ENCODE assay signal across 26 cellular contexts in the genomic region with DNA sequence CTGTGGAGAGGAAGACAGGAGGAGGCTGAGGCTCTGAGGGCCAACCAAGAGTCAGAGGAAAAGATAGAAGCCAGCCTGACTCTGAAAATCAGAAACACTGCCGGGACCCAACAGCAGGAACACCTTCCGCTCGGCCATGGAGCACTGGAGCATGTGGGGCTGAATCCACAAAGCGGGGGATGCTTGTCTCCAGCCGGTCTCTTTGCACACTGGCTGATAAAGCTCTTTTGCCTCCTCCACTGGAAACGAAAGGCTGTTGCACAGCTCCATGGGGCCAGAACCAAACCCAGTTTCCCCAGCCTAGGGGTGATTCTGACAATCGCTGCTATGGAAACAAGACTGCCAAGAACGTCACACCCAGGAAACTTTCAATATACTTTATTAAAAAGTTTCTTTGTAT.
DNase-seq lines count a peak whose midpoint lies in the region; ATAC-seq, FAIRE-seq and TF ChIP-seq lines count a peak whose summit lies in the region.
"Had no signal": no experiment of that assay in that cellular context is flagged by ENCODE, and none has a peak within 500 bp of the region (broad histone marks: within the 10 kb centered on the region; RNA-seq: fewer than 3 reads in every experiment).

No MANE protein-coding gene starts in this region.

- H3K9me2 ChIP-seq in GM23248 (ENCODE audit: insufficient read depth), result no peaks in the 10 kb centered on the region

- peak overlapping the region; percentile 32; the same call in 1 of the 2 replicates for H3K27ac ChIP-seq in GM23248
- H3K27ac ChIP-seq in H1 (ENCODE audit: low read depth, low read length), result no peak overlapping the region
- peak overlapping the region; percentile 91 for H3K27ac ChIP-seq in smooth muscle cell (ENCODE audit: low read depth)
- no peak overlapping the region for H3K27ac ChIP-seq in substantia nigra (ENCODE audit: low read depth, low read length, poor library complexity, severe bottlenecking)
- H3K27ac ChIP-seq: C4-2B, foreskin keratinocyte, RWPE1, WERI-Rb-1 had no signal

- CTCF ChIA-PET in H1 (lab: Charles Lee; ENCODE audit: partially characterized antibody), result interaction anchor here (1.1 to 4.2 kb wide), 3 partner anchors 11 to 158 kb away, joined by 3 to 32 read pairs (median 24); no protein-coding TSS in a partner anchor

- H3K56ac ChIP-seq in H1 (replicated peaks; ENCODE audit: insufficient read length, low read depth, low read length), result no peak overlapping the region

- H3K79me1 ChIP-seq in H1 (ENCODE audit: low read depth, low read length), result no peaks in the 10 kb centered on the region

- H4K5ac ChIP-seq in H1 (ENCODE audit: insufficient read length, low read depth, low read length), result no peak overlapping the region

- H3K4me1 ChIP-seq in GM23248 (ENCODE audit: insufficient read depth) (peaks cover 20% of the 10 kb centered on the region), H1 (replicated peaks in 1 of 4; ENCODE audit: control insufficient read depth in 3 of 4, insufficient read depth in 4 of 4, low read length in 3 of 4) (no peaks in the 10 kb centered on the region; a peak in 1 of 7 replicates), smooth muscle cell (ENCODE audit: low read depth) (peaks cover 5% of the 10 kb centered on the region)
- H3K4me1 ChIP-seq: foreskin keratinocyte, prostate gland had no signal

- TF ChIP-seq RAD21 in H1 (IDR thresholded peaks at IDR 0.05 in 1 of 2, conservative IDR thresholded peaks at IDR 0.05 in 1 of 2; ENCODE audit: low read depth in 2 of 2, low read length in 2 of 2), result no peak

- peaks cover 54% of the 10 kb centered on the region for H3K4me1 Mint-ChIP-seq in mesothelial cell of epicardium
- H3K4me1 Mint-ChIP-seq: activated CD8-positive, alpha-beta memory T cell treated with anti-CD3 and anti-CD28 coated beads, Interleukin-2, amount 10 ng/mL, durations not matched to agents 7 days and 5 days; activated naive CD4-positive, alpha-beta T cell treated with anti-CD3 and anti-CD28 coated beads, Interleukin-2, amount 50 U/mL, for 24 hours had no signal

- no peaks in the 10 kb centered on the region for H4K20me1 ChIP-seq in GM23248 (ENCODE audit: insufficient read depth)
- H4K20me1 ChIP-seq in H1 (replicated peaks in 1 of 2; ENCODE audit: control insufficient read depth in 1 of 2, insufficient read depth in 2 of 2, low read length in 2 of 2), result no peaks in the 10 kb centered on the region
- H4K20me1 ChIP-seq in smooth muscle cell (ENCODE audit: low read depth), result peaks cover 4% of the 10 kb centered on the region

- DNase-seq in GM23248 (no peak), H1 (ENCODE audit: low read depth in 1 of 2, low spot score in 2 of 2) (no peak), mesothelial cell of epicardium (ENCODE audit: low spot score in 2 of 2, unreplicated experiment in 2 of 2) (no peak), smooth muscle cell (lab: John Stamatoyannopoulos, UW; ENCODE audit: unreplicated experiment) (no peak), dedifferentiated amniotic fluid mesenchymal stem cell (ENCODE audit: extremely low spot score) (no peak), substantia nigra (lab: John Stamatoyannopoulos, UW) (no peak)
- DNase-seq in NK-92 treated with Interleukin-12 subunit alpha and Interleukin-12 subunit beta, amount 100 ng/mL, for 24 hours (lab: John Stamatoyannopoulos, UW), result no peak
- DNase-seq: activated CD4-positive, alpha-beta T cell treated with anti-CD3 and anti-CD28 coated beads, Interleukin-2, amount 50 U/mL, for 1 hour; activated CD8-positive, alpha-beta memory T cell treated with anti-CD3 and anti-CD28 coated beads, Interleukin-2, amount 10 ng/mL, durations not matched to agents 7 days and 5 days; activated T-cell treated with anti-CD3 and anti-CD28 coated beads, Interleukin-2, amount 50 U/mL, for 72 hours; anterior cingulate cortex; caudate nucleus; DND-41; foreskin keratinocyte; NCI-H187; NCI-H526 treated with DMSO at 0.1 percent for 48 hours; stimulated activated CD4-positive, alpha-beta T cell treated with anti-CD3 and anti-CD28 coated beads, Interleukin-1b, Interleukin-23, amount 100 ng/mL, for 48 hours; WERI-Rb-1 had no signal

- no peak overlapping the region for H2BK15ac ChIP-seq in H1 (ENCODE audit: low read length)

- no peak overlapping the region for H3K4ac ChIP-seq in H1 (replicated peaks; ENCODE audit: insufficient read length, low read depth, low read length)

- H3K27me3 ChIP-seq in GM23248 (replicated peaks; ENCODE audit: insufficient read depth), result no peaks in the 10 kb centered on the region
- H3K27me3 ChIP-seq in H1 (replicated peaks in 1 of 4; ENCODE audit: control insufficient read depth in 3 of 4, extremely low read depth in 1 of 4, insufficient read depth in 3 of 4, low read length in 3 of 4), result no peaks in the 10 kb centered on the region; a peak in 1 of 7 replicates
- H3K27me3 ChIP-seq in smooth muscle cell (ENCODE audit: low read depth), result no peaks in the 10 kb centered on the region

- no peaks in the 10 kb centered on the region for H3K27me3 Mint-ChIP-seq in mesothelial cell of epicardium (ENCODE audit: low read depth)
- H3K27me3 Mint-ChIP-seq: activated CD8-positive, alpha-beta memory T cell treated with anti-CD3 and anti-CD28 coated beads, Interleukin-2, amount 10 ng/mL, durations not matched to agents 7 days and 5 days; activated naive CD4-positive, alpha-beta T cell treated with anti-CD3 and anti-CD28 coated beads, Interleukin-2, amount 50 U/mL, for 24 hours had no signal

- H2BK5ac ChIP-seq in H1 (ENCODE audit: low read depth, low read length), result no peak overlapping the region

- TF ChIP-seq EP300 in H1 (IDR thresholded peaks at IDR 0.05; ENCODE audit: borderline replicate concordance in 1 of 2, low read depth in 2 of 2, low read length in 2 of 2), result no peak

- WGBS in GM23248 (ENCODE audit: low coverage in 1 of 2, low lambda C conversion rate in 2 of 2, missing lambda C conversion rate in 2 of 2), 2 experiments, result 86 to 88% methylated on average over 8 of the region's 8 CpGs
- 86% methylated on average over 8 of the region's 8 CpGs; no CpG with 5 or more reads in 1 of the 2 experiments for WGBS in H1 (ENCODE audit: extremely low coverage in 1 of 2, insufficient coverage in 1 of 2, insufficient read length in 1 of 2, insufficient replicate concordance in 2 of 2, low coverage in 1 of 2, low lambda C conversion rate in 2 of 2, missing lambda C conversion rate in 1 of 2), 2 experiments
- 81% methylated on average over 8 of the region's 8 CpGs for WGBS in smooth muscle cell (ENCODE audit: low lambda C conversion rate)

- no peak for FAIRE-seq in H1 (lab: Jason Lieb, UNC)

- peaks cover 1% of the 10 kb centered on the region for H3K36me3 Mint-ChIP-seq in mesothelial cell of epicardium
- H3K36me3 Mint-ChIP-seq: activated CD8-positive, alpha-beta memory T cell treated with anti-CD3 and anti-CD28 coated beads, Interleukin-2, amount 10 ng/mL, durations not matched to agents 7 days and 5 days; activated naive CD4-positive, alpha-beta T cell treated with anti-CD3 and anti-CD28 coated beads, Interleukin-2, amount 50 U/mL, for 24 hours had no signal

- H3K9me3 Mint-ChIP-seq in mesothelial cell of epicardium, result no peaks in the 10 kb centered on the region
- H3K9me3 Mint-ChIP-seq: activated naive CD4-positive, alpha-beta T cell treated with anti-CD3 and anti-CD28 coated beads, Interleukin-2, amount 50 U/mL, for 24 hours; activated T-cell treated with anti-CD3 and anti-CD28 coated beads, Interleukin-2, amount 50 U/mL, for 72 hours; GM23338; T-helper 2 cell treated with Interferon-gamma antibody and Interleukin-4, amounts not matched to agents 5 μg/mL and 100 μg/mL, for 36 hours had no signal

- POLR2A ChIA-PET in H1 (lab: Charles Lee; ENCODE audit: partially characterized antibody), result no interaction called here

- no peak overlapping the region for H2BK20ac ChIP-seq in H1 (ENCODE audit: low read length)

- H3K27ac Mint-ChIP-seq in mesothelial cell of epicardium, result peak overlapping the region; percentile 52
- H3K27ac Mint-ChIP-seq: activated CD8-positive, alpha-beta memory T cell treated with anti-CD3 and anti-CD28 coated beads, Interleukin-2, amount 10 ng/mL, durations not matched to agents 7 days and 5 days; activated naive CD4-positive, alpha-beta T cell treated with anti-CD3 and anti-CD28 coated beads, Interleukin-2, amount 50 U/mL, for 24 hours; activated T-cell treated with anti-CD3 and anti-CD28 coated beads, Interleukin-2, amount 50 U/mL, for 72 hours; GM23338; T-helper 2 cell treated with Interferon-gamma antibody and Interleukin-4, amounts not matched to agents 5 μg/mL and 100 μg/mL, for 36 hours had no signal

- H2AK5ac ChIP-seq in H1 (ENCODE audit: low read depth, low read length), result no peak overlapping the region

- peak overlapping the region; percentile 42; the same call in 1 of the 2 replicates for H4K8ac ChIP-seq in H1 (ENCODE audit: extremely low read depth, insufficient read depth, low read length)

- H3K36me3 ChIP-seq in GM23248 (ENCODE audit: low read depth) (peaks cover 55% of the 10 kb centered on the region), H1 (ENCODE audit: control insufficient read depth in 2 of 4, insufficient read depth in 4 of 4, low read length in 3 of 4) (no peaks in the 10 kb centered on the region), smooth muscle cell (ENCODE audit: low read depth) (no peaks in the 10 kb centered on the region)
- H3K36me3 ChIP-seq: prostate gland, WERI-Rb-1 had no signal

- no peaks in the 10 kb centered on the region for H3K23me2 ChIP-seq in H1 (ENCODE audit: low read depth, low read length)

- H3K4me3 ChIP-seq in GM23248, result no peak overlapping the region
- no peak overlapping the region for H3K4me3 ChIP-seq in H1 (ENCODE audit: extremely low read depth in 1 of 4, insufficient read depth in 2 of 4, low read depth in 3 of 4, low read length in 4 of 4)
- no peak overlapping the region for H3K4me3 ChIP-seq in smooth muscle cell
- H3K4me3 ChIP-seq: GM23338, prostate gland, skin epidermis had no signal

- no peak overlapping the region for H3K4me3 Mint-ChIP-seq in mesothelial cell of epicardium
- H3K4me3 Mint-ChIP-seq: activated CD8-positive, alpha-beta memory T cell treated with anti-CD3 and anti-CD28 coated beads, Interleukin-2, amount 10 ng/mL, durations not matched to agents 7 days and 5 days; activated naive CD4-positive, alpha-beta T cell treated with anti-CD3 and anti-CD28 coated beads, Interleukin-2, amount 50 U/mL, for 24 hours; activated T-cell treated with anti-CD3 and anti-CD28 coated beads, Interleukin-2, amount 50 U/mL, for 72 hours; GM23338; T-helper 2 cell treated with Interferon-gamma antibody and Interleukin-4, amounts not matched to agents 5 μg/mL and 100 μg/mL, for 36 hours had no signal

- H2AFZ ChIP-seq in GM23248, result no peak overlapping the region
- no peak overlapping the region for H2AFZ ChIP-seq in H1 (ENCODE audit: low read length)
- H2AFZ ChIP-seq in smooth muscle cell (ENCODE audit: low read depth), result no peak overlapping the region

- TF ChIP-seq POLR2A in H1 (IDR thresholded peaks at IDR 0.05; ENCODE audit: control extremely low read depth in 1 of 2, low read depth in 2 of 2, low read length in 2 of 2), result no peak

- no peak overlapping the region for H4K91ac ChIP-seq in H1 (replicated peaks; ENCODE audit: insufficient read length, low read length)

- no peak overlapping the region for H3K23ac ChIP-seq in H1 (ENCODE audit: insufficient read length)

- no peak overlapping the region for H2BK120ac ChIP-seq in H1 (replicated peaks; ENCODE audit: low read depth, low read length)

- H2BK12ac ChIP-seq in H1 (ENCODE audit: low read depth, low read length), result no peak overlapping the region

- H3K4me2 ChIP-seq in GM23248 (ENCODE audit: unreplicated experiment), result no peak overlapping the region
- no peak overlapping the region for H3K4me2 ChIP-seq in H1 (ENCODE audit: insufficient read depth in 1 of 2, low read depth in 2 of 2, low read length in 2 of 2)
- H3K4me2 ChIP-seq in smooth muscle cell, result peak overlapping the region; percentile 32
- H3K4me2 ChIP-seq: GM23338 had no signal

- H3F3A ChIP-seq in GM23248 (ENCODE audit: insufficient read depth), result peaks cover 100% of the 10 kb centered on the region
- H3F3A ChIP-seq in smooth muscle cell (ENCODE audit: low read depth), result peaks cover 86% of the 10 kb centered on the region

- H3K9me3 ChIP-seq in GM23248 (ENCODE audit: low read depth) (no peaks in the 10 kb centered on the region), H1 (ENCODE audit: insufficient read depth in 2 of 2, low read depth in 1 of 2, low read length in 1 of 2) (no peaks in the 10 kb centered on the region), smooth muscle cell (replicated peaks; ENCODE audit: low read depth) (no peaks in the 10 kb centered on the region)
- H3K9me3 ChIP-seq: prostate gland had no signal

- in situ Hi-C loops in GM23248 (cut with MboI), result no loop called here

- no peak overlapping the region for H3K14ac ChIP-seq in H1 (ENCODE audit: insufficient read length)

- no peak overlapping the region for H3K18ac ChIP-seq in H1 (ENCODE audit: extremely low read depth, low read length)

- H3K79me2 ChIP-seq in GM23248 (ENCODE audit: insufficient read depth) (peaks cover 44% of the 10 kb centered on the region), H1 (ENCODE audit: control insufficient read depth in 1 of 2, insufficient read depth in 2 of 2, low read length in 2 of 2) (no peaks in the 10 kb centered on the region), smooth muscle cell (ENCODE audit: low read depth) (peaks cover 7% of the 10 kb centered on the region)

- H3K9ac ChIP-seq in GM23248, result no peak overlapping the region; the same call in 1 of the 2 replicates
- no peak overlapping the region for H3K9ac ChIP-seq in H1 (replicated peaks in 1 of 4; ENCODE audit: extremely low read depth in 1 of 4, low read depth in 3 of 4, low read length in 3 of 4)
- no peak overlapping the region for H3K9ac ChIP-seq in smooth muscle cell (ENCODE audit: low read depth)

- TF ChIP-seq CTCF in H1 (IDR thresholded peaks at IDR 0.05; ENCODE audit: control extremely low read depth in 1 of 3, insufficient read depth in 1 of 3, low read depth in 1 of 3, low read length in 3 of 3) (no peak), mesothelial cell of epicardium (IDR thresholded peaks at IDR 0.05; ENCODE audit: unreplicated experiment) (no peak), smooth muscle cell (IDR thresholded peaks at IDR 0.05; ENCODE audit: borderline replicate concordance, insufficient read depth, poor library complexity, severe bottlenecking) (no peak)

- no peak for ATAC-seq in HG03108 (IDR thresholded peaks at IDR 0.05; ENCODE audit: unreplicated experiment)
- ATAC-seq: activated CD8-positive, alpha-beta memory T cell treated with anti-CD3 and anti-CD28 coated beads, Interleukin-2, amount 10 ng/mL, durations not matched to agents 7 days and 5 days; activated T-cell treated with anti-CD3 and anti-CD28 coated beads, Interleukin-2, amount 50 U/mL, for 72 hours; foreskin keratinocyte had no signal

Comparison
In these comparisons a context has a peak if more than half of its experiments do, and no peak if none do; other contexts are left out.
1. H3K27ac ChIP-seq: peak in GM23248 (single experiment) and smooth muscle cell (single experiment); none in H1 (single experiment) and substantia nigra (single experiment).